17 cellular contexts compared by ENCODE assay signal in the genomic region with DNA sequence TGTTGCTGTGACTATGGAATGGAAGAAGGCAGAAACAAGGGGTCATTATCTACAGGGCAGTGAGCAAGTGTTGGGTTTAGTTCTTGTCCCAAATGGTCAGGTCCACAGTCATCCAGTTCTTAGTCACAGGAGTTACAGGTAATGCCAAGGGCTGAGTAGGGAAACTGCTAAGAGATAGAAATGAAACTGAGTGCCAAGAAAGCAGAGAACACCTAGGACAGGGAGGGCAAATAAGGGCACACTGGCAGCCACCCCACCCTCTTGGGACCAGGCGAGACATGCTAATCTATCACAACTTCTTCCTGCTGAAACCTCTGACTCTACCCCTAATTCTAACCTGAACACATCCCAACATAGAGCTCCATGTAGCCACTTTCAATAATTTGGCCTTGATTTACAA.
"Had no signal": no experiment of that assay in that cellular context is flagged by ENCODE, and none has a peak within 500 bp of the region (broad histone marks: within the 10 kb centered on the region; RNA-seq: fewer than 3 reads in every experiment).

No MANE protein-coding gene starts in this region.

- DNase-seq: activated CD4-positive, alpha-beta T cell treated with anti-CD3 and anti-CD28 coated beads for 36 hours; activated CD8-positive, alpha-beta memory T cell treated with anti-CD3 and anti-CD28 coated beads, Interleukin-2, amount 50 U/mL, for 4 hours; activated CD8-positive, alpha-beta T cell treated with anti-CD3 and anti-CD28 coated beads for 36 hours; activated naive CD8-positive, alpha-beta T cell treated with anti-CD3 and anti-CD28 coated beads, Interleukin-2, amount 10 ng/mL, durations not matched to agents 7 days and 5 days; caudate nucleus; cortex of kidney; effector memory CD4-positive, alpha-beta T cell; erythroblast; kidney; occipital lobe; SK-N-SH; T-helper 1 cell; transverse colon; WERI-Rb-1 had no signal

- ATAC-seq: activated CD4-positive, alpha-beta T cell treated with anti-CD3 and anti-CD28 coated beads for 36 hours; activated CD8-positive, alpha-beta T cell treated with anti-CD3 and anti-CD28 coated beads for 36 hours; natural killer cell treated with Interleukin-12 subunit alpha and Interleukin-12 subunit beta and Interleukin-15 and Interleukin-18, amount 100 ng/mL, for 72 hours had no signal

- H3K9me3 ChIP-seq: ascending aorta, SK-N-SH, transverse colon had no signal

- H3K27me3 ChIP-seq: ascending aorta, hepatocyte, transverse colon had no signal

- H3K36me3 ChIP-seq: ascending aorta, transverse colon, WERI-Rb-1 had no signal

- H3K27ac ChIP-seq: ascending aorta, hepatocyte, transverse colon, WERI-Rb-1 had no signal

- H3K4me1 Mint-ChIP-seq: activated CD4-positive, alpha-beta T cell treated with anti-CD3 and anti-CD28 coated beads for 36 hours; activated naive CD8-positive, alpha-beta T cell treated with anti-CD3 and anti-CD28 coated beads, Interleukin-2, amount 10 ng/mL, durations not matched to agents 7 days and 5 days had no signal

- H3K4me2 ChIP-seq: hepatocyte, SK-N-SH had no signal

- H3K4me1 ChIP-seq: ascending aorta had no signal

- H3K4me3 Mint-ChIP-seq: activated CD4-positive, alpha-beta T cell treated with anti-CD3 and anti-CD28 coated beads for 36 hours; activated CD8-positive, alpha-beta T cell treated with anti-CD3 and anti-CD28 coated beads for 36 hours; activated naive CD8-positive, alpha-beta T cell treated with anti-CD3 and anti-CD28 coated beads, Interleukin-2, amount 10 ng/mL, durations not matched to agents 7 days and 5 days; natural killer cell treated with Interleukin-12 subunit alpha and Interleukin-12 subunit beta and Interleukin-15 and Interleukin-18, amount 100 ng/mL, for 72 hours had no signal

- H3K4me3 ChIP-seq: ascending aorta, hepatocyte, transverse colon had no signal

- H3K36me3 Mint-ChIP-seq: activated naive CD8-positive, alpha-beta T cell treated with anti-CD3 and anti-CD28 coated beads, Interleukin-2, amount 10 ng/mL, durations not matched to agents 7 days and 5 days; natural killer cell treated with Interleukin-12 subunit alpha and Interleukin-12 subunit beta and Interleukin-15 and Interleukin-18, amount 100 ng/mL, for 72 hours had no signal

- H3K27ac Mint-ChIP-seq: activated CD4-positive, alpha-beta T cell treated with anti-CD3 and anti-CD28 coated beads for 36 hours; activated CD8-positive, alpha-beta T cell treated with anti-CD3 and anti-CD28 coated beads for 36 hours; activated naive CD8-positive, alpha-beta T cell treated with anti-CD3 and anti-CD28 coated beads, Interleukin-2, amount 10 ng/mL, durations not matched to agents 7 days and 5 days; natural killer cell treated with Interleukin-12 subunit alpha and Interleukin-12 subunit beta and Interleukin-15 and Interleukin-18, amount 100 ng/mL, for 72 hours had no signal

- H3K9me3 Mint-ChIP-seq: activated CD8-positive, alpha-beta T cell treated with anti-CD3 and anti-CD28 coated beads for 36 hours; activated naive CD8-positive, alpha-beta T cell treated with anti-CD3 and anti-CD28 coated beads, Interleukin-2, amount 10 ng/mL, durations not matched to agents 7 days and 5 days; natural killer cell treated with Interleukin-12 subunit alpha and Interleukin-12 subunit beta and Interleukin-15 and Interleukin-18, amount 100 ng/mL, for 72 hours had no signal

- H3K9ac ChIP-seq: SK-N-SH had no signal
